Comparison of ENCODE assay signal across 10 cellular contexts in the genomic region with DNA sequence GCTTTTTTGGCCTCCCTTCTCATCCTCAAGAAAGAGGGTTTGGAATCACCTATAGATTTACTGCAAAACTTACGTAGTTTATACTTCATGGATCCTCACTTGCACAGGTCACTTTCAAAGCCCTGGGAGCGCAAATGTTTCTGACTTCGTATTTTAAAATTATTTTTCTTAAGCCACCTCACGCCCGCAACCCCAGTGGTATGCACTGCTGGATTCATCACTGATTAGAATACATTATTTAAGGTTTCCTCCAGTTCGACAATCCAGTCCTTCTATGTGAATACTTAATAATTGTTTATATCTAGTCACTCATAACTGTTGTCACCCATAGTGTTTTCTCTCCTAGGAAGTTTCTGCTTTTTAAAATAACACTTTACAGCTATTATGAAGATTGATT.
DNase-seq lines count a peak whose midpoint lies in the region; ATAC-seq and TF ChIP-seq lines count a peak whose summit lies in the region.
"Had no signal": no experiment of that assay in that cellular context is flagged by ENCODE, and none has a peak within 500 bp of the region (broad histone marks: within the 10 kb centered on the region; RNA-seq: fewer than 3 reads in every experiment).

No MANE protein-coding gene starts in this region.

- H3K4me1 Mint-ChIP-seq in T-helper 17 cell = no peaks in the 10 kb centered on the region
- H3K4me1 Mint-ChIP-seq: stimulated activated naive CD8-positive, alpha-beta T cell treated with anti-CD3 and anti-CD28 coated beads, Interleukin-15, amount 100 ng/mL, for 72 hours had no signal

- H3K27me3 ChIP-seq in WERI-Rb-1 (ENCODE audit: insufficient read depth, low read depth, severe bottlenecking) = no peaks in the 10 kb centered on the region
- no peaks in the 10 kb centered on the region for H3K27me3 ChIP-seq in hepatocyte
- H3K27me3 ChIP-seq in skeletal muscle tissue (ENCODE audit: control insufficient read depth in 3 of 3, insufficient read depth in 3 of 3, low read length in 3 of 3) = no peaks in the 10 kb centered on the region

- no peaks in the 10 kb centered on the region for H3K79me2 ChIP-seq in hepatocyte

- TF ChIP-seq CTCF in WERI-Rb-1 (IDR thresholded peaks at IDR 0.05; ENCODE audit: low read depth, low read length) = no peak
- no peak for TF ChIP-seq CTCF in hepatocyte (IDR thresholded peaks at IDR 0.05; ENCODE audit: poor library complexity)

- no peaks in the 10 kb centered on the region for H3K9me2 ChIP-seq in hepatocyte (replicated peaks; ENCODE audit: insufficient read depth)

- H2AFZ ChIP-seq in hepatocyte = peak overlapping the region; percentile 41

- H3K27me3 Mint-ChIP-seq in T-helper 17 cell = no peaks in the 10 kb centered on the region
- H3K27me3 Mint-ChIP-seq: stimulated activated naive CD8-positive, alpha-beta T cell treated with anti-CD3 and anti-CD28 coated beads, Interleukin-15, amount 100 ng/mL, for 72 hours had no signal

- no peaks in the 10 kb centered on the region for H4K20me1 ChIP-seq in hepatocyte (ENCODE audit: insufficient read depth, poor library complexity, severe bottlenecking)

- peak overlapping the region; percentile 61 for H3K4me2 ChIP-seq in hepatocyte

- H3K9ac ChIP-seq in skeletal muscle tissue (ENCODE audit: low read depth in 1 of 3, low read length in 3 of 3) = peak overlapping the region in 1 of 3 donors; percentile 17

- H3K27ac ChIP-seq in WERI-Rb-1 = peak overlapping the region; percentile 41
- H3K27ac ChIP-seq in hepatocyte = no peak overlapping the region
- H3K27ac ChIP-seq in skeletal muscle tissue (ENCODE audit: low read depth, low read length) = no peak overlapping the region

- H3K4me1 ChIP-seq in hepatocyte (ENCODE audit: insufficient read depth) = no peaks in the 10 kb centered on the region
- H3K4me1 ChIP-seq in skeletal muscle tissue (ENCODE audit: control insufficient read depth in 3 of 3, insufficient read depth in 3 of 3, low read length in 3 of 3) = no peaks in the 10 kb centered on the region

- no peak overlapping the region for H3K4me3 Mint-ChIP-seq in T-helper 17 cell
- H3K4me3 Mint-ChIP-seq: stimulated activated naive CD8-positive, alpha-beta T cell treated with anti-CD3 and anti-CD28 coated beads, Interleukin-15, amount 100 ng/mL, for 72 hours had no signal

- H3K9me3 ChIP-seq in WERI-Rb-1 (ENCODE audit: severe bottlenecking) (peaks cover 3% of the 10 kb centered on the region), hepatocyte (ENCODE audit: low read depth) (no peaks in the 10 kb centered on the region), skeletal muscle tissue (ENCODE audit: control insufficient read depth in 3 of 3, low read length in 3 of 3) (no peaks in the 10 kb centered on the region), T-helper 17 cell (ENCODE audit: control insufficient read depth, low read length, poor library complexity, severe bottlenecking) (no peaks in the 10 kb centered on the region)

- ATAC-seq in GM18870 (IDR thresholded peaks at IDR 0.05; ENCODE audit: unreplicated experiment) (peak; percentile 22), GM18498 (IDR thresholded peaks at IDR 0.05; ENCODE audit: unreplicated experiment) (no peak), T-helper 17 cell (no peak)

- H3K27ac Mint-ChIP-seq in T-helper 17 cell = no peak overlapping the region
- H3K27ac Mint-ChIP-seq: stimulated activated naive CD8-positive, alpha-beta T cell treated with anti-CD3 and anti-CD28 coated beads, Interleukin-15, amount 100 ng/mL, for 72 hours had no signal

- 89% methylated on average over 6 of the region's 6 CpGs for WGBS in hepatocyte (ENCODE audit: low lambda C conversion rate, missing lambda C conversion rate)

- H3K4me3 ChIP-seq in WERI-Rb-1 (ENCODE audit: low read depth, low read length) (peak overlapping the region; percentile 65), hepatocyte (no peak overlapping the region), skeletal muscle tissue (ENCODE audit: low read length in 3 of 3) (peak overlapping the region in 2 of 3 donors; percentile 51 to 62)

- DNase-seq in WERI-Rb-1 (no peak), hepatocyte (ENCODE audit: low spot score) (no peak), T-helper 9 cell (no peak), T-helper 17 cell (no peak)
- DNase-seq in stimulated activated CD4-positive, alpha-beta T cell treated with anti-CD3 and anti-CD28 coated beads, Interleukin-1b, Interleukin-23, amount 100 ng/mL, for 48 hours = no peak
- DNase-seq: NCI-H146 had no signal

- H3K36me3 ChIP-seq in WERI-Rb-1 (no peaks in the 10 kb centered on the region), hepatocyte (replicated peaks; ENCODE audit: insufficient read depth, low read depth) (no peaks in the 10 kb centered on the region), skeletal muscle tissue (ENCODE audit: control insufficient read depth in 3 of 3, insufficient read depth in 3 of 3, low read length in 3 of 3) (no peaks in the 10 kb centered on the region)

- H3K36me3 Mint-ChIP-seq in T-helper 17 cell (ENCODE audit: low read depth) = no peaks in the 10 kb centered on the region
